ENCODE assay signal across 1 cellular context in genomic region chr21:41954654-41955499, GRCh38.
A peak's percentile ranks its signal among the peaks of the same experiment; 100 is the strongest.
TF ChIP-seq lines count a peak whose summit lies in the region.

No MANE protein-coding gene starts in this region.

TF ChIP-seq in K562, 482 proteins besides CTCF, POLR2A, EP300 and RAD21 (continued from another document and continues in another):
- TF ChIP-seq ELK1 (CRISPR knock-in tag; IDR thresholded peaks at IDR 0.05) (no peak), MLLT1 (IDR thresholded peaks at IDR 0.05) (peak in 1 of 2 experiments; percentile 67; a peak in 3 of 4 replicates), RBFOX2 (IDR thresholded peaks at IDR 0.05; ENCODE audit: low read depth, low read length) (no peak), HEY1 (CRISPR knock-in tag; IDR thresholded peaks at IDR 0.05; ENCODE audit: borderline replicate concordance) (no peak), HDAC3 (IDR thresholded peaks at IDR 0.05; ENCODE audit: borderline replicate concordance, partially characterized antibody) (no peak), KAT7 (CRISPR knock-in tag; IDR thresholded peaks at IDR 0.05; ENCODE audit: borderline replicate concordance) (no peak), SUPT5H (IDR thresholded peaks at IDR 0.05) (peak; percentile 52; the same call in 1 of the 2 replicates), CUX1 (CRISPR knock-in tag; IDR thresholded peaks at IDR 0.05) (no peak), E2F4 (CRISPR knock-in tag; IDR thresholded peaks at IDR 0.05; ENCODE audit: low read depth) (no peak), KDM1A (IDR thresholded peaks at IDR 0.05) (no peak), CSDE1 (IDR thresholded peaks at IDR 0.05) (no peak), KLF16 (IDR thresholded peaks at IDR 0.05) (no peak), ESRRB (CRISPR knock-in tag; IDR thresholded peaks at IDR 0.05; ENCODE audit: borderline replicate concordance) (no peak), STAT5A (IDR thresholded peaks at IDR 0.05; ENCODE audit: borderline replicate concordance, low read length) (peak; percentile 34; the same call in 1 of the 2 replicates), GTF2E2 (tag; IDR thresholded peaks at IDR 0.05) (no peak), LARP7 (IDR thresholded peaks at IDR 0.05) (peak; percentile 9; the same call in 1 of the 2 replicates), BHLHE40 (IDR thresholded peaks at IDR 0.05; ENCODE audit: low read length) (no peak), PTRF (tag; IDR thresholded peaks at IDR 0.05) (no peak), TSHZ1 (CRISPR knock-in tag; IDR thresholded peaks at IDR 0.05) (no peak), BCOR (IDR thresholded peaks at IDR 0.05) (0 out of 2 replicates have a peak, but pooled peaks have one; percentile 4), CBX1 (IDR thresholded peaks at IDR 0.05; ENCODE audit: low read depth) (no peak), SAP30 (IDR thresholded peaks at IDR 0.05; ENCODE audit: borderline replicate concordance, insufficient read depth, low read depth, low read length, poor library complexity, severe bottlenecking) (no peak), SNAPC5 (CRISPR knock-in tag; IDR thresholded peaks at IDR 0.05) (no peak), ARID2 (IDR thresholded peaks at IDR 0.05) (no peak), ARNT (IDR thresholded peaks at IDR 0.05) (0 out of 4 replicates have a peak, but pooled peaks of 1 of the 2 experiments have one; percentile 30), ATF1 (CRISPR knock-in tag; IDR thresholded peaks at IDR 0.05) (no peak), ATF1 (tag; IDR thresholded peaks at IDR 0.05) (no peak), ATF7 (IDR thresholded peaks at IDR 0.05) (no peak), HNRNPK (IDR thresholded peaks at IDR 0.05; ENCODE audit: low read depth, low read length, poor library complexity, severe bottlenecking) (no peak), ZFX (CRISPR knock-in tag; IDR thresholded peaks at IDR 0.05) (no peak), POLR2B (IDR thresholded peaks at IDR 0.05; ENCODE audit: low read depth, partially characterized antibody) (peak; percentile 37), HMG20A (CRISPR knock-in tag; conservative IDR thresholded peaks at IDR 0.05) (no peak), NELFE (IDR thresholded peaks at IDR 0.05; ENCODE audit: insufficient read depth, insufficient read length) (no peak), ZBTB5 (IDR thresholded peaks at IDR 0.05) (peak; percentile 8; the same call in 1 of the 2 replicates), MTA1 (IDR thresholded peaks at IDR 0.05; ENCODE audit: borderline replicate concordance) (no peak), SRSF1 (IDR thresholded peaks at IDR 0.05; ENCODE audit: low read depth, low read length) (0 out of 2 replicates have a peak, but pooled peaks have one; percentile 35), HDAC8 (tag; IDR thresholded peaks at IDR 0.05) (no peak), NFXL1 (CRISPR knock-in tag; IDR thresholded peaks at IDR 0.05) (no peak), KLF6 (CRISPR knock-in tag; IDR thresholded peaks at IDR 0.05; ENCODE audit: borderline replicate concordance) (no peak), MITF (IDR thresholded peaks at IDR 0.05) (no peak), ZFP30 (CRISPR knock-in tag; IDR thresholded peaks at IDR 0.05; ENCODE audit: borderline replicate concordance) (no peak), CXXC5 (CRISPR knock-in tag; IDR thresholded peaks at IDR 0.05) (no peak), ZC3H4 (CRISPR knock-in tag; IDR thresholded peaks at IDR 0.05; ENCODE audit: borderline replicate concordance) (0 out of 2 replicates have a peak, but pooled peaks have one; percentile 17), SNRNP70 (optimal IDR thresholded peaks at IDR 0.05; ENCODE audit: low read depth, low read length) (no peak), SMAD4 (CRISPR knock-in tag; conservative IDR thresholded peaks at IDR 0.05) (no peak), GABPA (tag; conservative IDR thresholded peaks at IDR 0.05; ENCODE audit: low read depth) (no peak), THRB (CRISPR knock-in tag; conservative IDR thresholded peaks at IDR 0.05) (peak; percentile 71), JUND (IDR thresholded peaks at IDR 0.05; ENCODE audit: borderline replicate concordance, low read depth, low read length) (no peak), JUND (tag; IDR thresholded peaks at IDR 0.05; ENCODE audit: borderline replicate concordance, low read depth, low read length) (peak; percentile 25; the same call in 1 of the 3 replicates)
